ENCODE assay signal across 18 cellular contexts in genomic region chr13:42696191-42696590, GRCh38.
DNase-seq lines count a peak whose midpoint lies in the region; TF ChIP-seq lines count a peak whose summit lies in the region.
"Had no signal": no experiment of that assay in that cellular context is flagged by ENCODE, and none has a peak within 500 bp of the region (broad histone marks: within the 10 kb centered on the region; RNA-seq: fewer than 3 reads in every experiment).

No MANE protein-coding gene starts in this region.

- no peak overlapping the region for H2AFZ ChIP-seq in hepatocyte

- no peak for TF ChIP-seq CTCF in hepatocyte (IDR thresholded peaks at IDR 0.05; ENCODE audit: poor library complexity)
- no peak for TF ChIP-seq CTCF in colonic mucosa (IDR thresholded peaks at IDR 0.05)

- no peaks in the 10 kb centered on the region for H3K79me2 ChIP-seq in hepatocyte

- H3K27ac ChIP-seq in hepatocyte: peak overlapping the region; percentile 24
- no peak overlapping the region for H3K27ac ChIP-seq in colonic mucosa
- H3K27ac ChIP-seq: ascending aorta, gastroesophageal sphincter, SJCRH30 had no signal

- H3K4me3 ChIP-seq in hepatocyte (no peak overlapping the region), colonic mucosa (no peak overlapping the region)
- H3K4me3 ChIP-seq: ascending aorta, gastroesophageal sphincter, HAP-1, SJCRH30 had no signal

- H3K9me3 ChIP-seq in hepatocyte (ENCODE audit: low read depth) (no peaks in the 10 kb centered on the region), colonic mucosa (no peaks in the 10 kb centered on the region)
- H3K9me3 ChIP-seq: ascending aorta, gastroesophageal sphincter, HAP-1, SJCRH30 had no signal

- no peaks in the 10 kb centered on the region for H3K27me3 ChIP-seq in hepatocyte
- no peaks in the 10 kb centered on the region for H3K27me3 ChIP-seq in colonic mucosa
- H3K27me3 ChIP-seq: ascending aorta, gastroesophageal sphincter, SJCRH30 had no signal

- DNase-seq in AG08396 (ENCODE audit: low spot score) (peak; percentile 27), M059J (ENCODE audit: low read depth) (peak; percentile 90), amniotic stem cell (lab: John Stamatoyannopoulos, UW) (peak; percentile 4), hepatocyte (ENCODE audit: low spot score) (peak; percentile 23), colonic mucosa (no peak), NCI-H1092 (lab: John Stamatoyannopoulos, UW) (no peak), NOMO-1 treated with DMSO at 0.1 percent for 48 hours (lab: John Stamatoyannopoulos, UW; ENCODE audit: unreplicated experiment) (no peak), inferior parietal cortex (ENCODE audit: extremely low spot score) (no peak)
- DNase-seq: activated CD4-positive, alpha-beta T cell treated with anti-CD3 and anti-CD28 coated beads, Interleukin-2, amount 50 U/mL, for 4 hours; effector CD4-positive, alpha-beta T cell; immature natural killer cell; midbrain; nucleus accumbens; SJCRH30; stimulated activated naive CD8-positive, alpha-beta T cell treated with anti-CD3 and anti-CD28 coated beads, Interleukin-15, amount 100 ng/mL, for 72 hours had no signal

- no peaks in the 10 kb centered on the region for H3K4me1 ChIP-seq in hepatocyte (ENCODE audit: insufficient read depth)
- no peaks in the 10 kb centered on the region for H3K4me1 ChIP-seq in colonic mucosa
- H3K4me1 ChIP-seq: ascending aorta, gastroesophageal sphincter, HAP-1, SJCRH30 had no signal

- no peaks in the 10 kb centered on the region for H4K20me1 ChIP-seq in hepatocyte (ENCODE audit: insufficient read depth, poor library complexity, severe bottlenecking)

- H3K9ac ChIP-seq in colonic mucosa (ENCODE audit: low read depth in 2 of 2, low read length in 2 of 2): no peak overlapping the region

- no peak overlapping the region for H3K4me2 ChIP-seq in hepatocyte

- no peaks in the 10 kb centered on the region for H3K9me2 ChIP-seq in hepatocyte (replicated peaks; ENCODE audit: insufficient read depth)

- 53% methylated on average over 4 of the region's 4 CpGs for WGBS in hepatocyte (ENCODE audit: low lambda C conversion rate, missing lambda C conversion rate)

- intact Hi-C loops in colonic mucosa (cut with DNase I): no loop called here

- H3K36me3 ChIP-seq in hepatocyte (replicated peaks; ENCODE audit: insufficient read depth, low read depth): no peaks in the 10 kb centered on the region
- no peaks in the 10 kb centered on the region for H3K36me3 ChIP-seq in colonic mucosa
- H3K36me3 ChIP-seq: ascending aorta, gastroesophageal sphincter, HAP-1, SJCRH30 had no signal

Comparison
In these comparisons a context has a peak if more than half of its experiments do, and no peak if none do; other contexts are left out.
1. DNase-seq: peak in AG08396 (single experiment), M059J (single experiment), amniotic stem cell (single experiment) and hepatocyte (single experiment); none in colonic mucosa (single experiment), NCI-H1092 (single experiment), NOMO-1 treated with DMSO at 0.1 percent for 48 hours (single experiment) and inferior parietal cortex (single experiment).